1 cellular context compared by ENCODE assay signal in the genomic region with DNA sequence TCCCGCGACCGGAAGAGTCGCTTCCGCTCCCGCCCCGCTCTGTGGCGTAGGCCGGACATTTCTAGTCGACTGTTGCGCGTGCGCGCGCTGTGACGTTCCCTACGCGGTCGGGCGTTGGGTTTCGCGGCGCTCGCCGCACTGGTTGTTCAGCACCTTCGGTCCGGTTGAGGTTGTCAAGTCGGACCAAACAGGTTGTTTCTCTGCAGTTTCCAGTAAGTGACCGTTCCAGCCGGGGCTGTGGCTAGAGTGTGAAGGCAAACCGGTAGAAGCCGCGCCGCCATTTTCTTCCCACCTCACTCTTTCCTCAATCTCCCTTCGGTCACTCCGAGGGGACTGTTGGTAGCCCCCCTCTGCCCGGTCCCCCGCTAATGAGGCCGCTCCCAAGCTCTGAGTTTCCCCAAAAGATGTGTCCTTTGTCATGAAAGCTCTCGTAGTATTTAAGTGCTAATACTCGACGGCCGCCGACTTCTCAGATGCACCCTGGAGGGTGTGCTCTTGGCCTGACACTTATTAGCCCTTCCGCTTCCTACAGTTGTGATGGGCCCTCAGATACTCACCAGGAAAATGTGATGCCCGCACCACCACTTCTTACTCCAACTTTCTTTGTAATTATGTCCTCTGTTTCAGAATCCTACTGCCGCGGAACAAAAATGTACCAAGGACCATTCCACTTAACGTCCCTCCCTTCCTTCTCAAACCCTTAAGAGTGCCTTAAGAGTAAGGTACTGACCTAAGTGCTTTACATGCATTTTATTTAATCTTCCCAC.
TF ChIP-seq lines count a peak whose summit lies in the region.

No MANE protein-coding gene starts in this region.

TF ChIP-seq in K562, 482 proteins besides CTCF, POLR2A, EP300 and RAD21 (continued from another document):
- TF ChIP-seq, protein P1, sequence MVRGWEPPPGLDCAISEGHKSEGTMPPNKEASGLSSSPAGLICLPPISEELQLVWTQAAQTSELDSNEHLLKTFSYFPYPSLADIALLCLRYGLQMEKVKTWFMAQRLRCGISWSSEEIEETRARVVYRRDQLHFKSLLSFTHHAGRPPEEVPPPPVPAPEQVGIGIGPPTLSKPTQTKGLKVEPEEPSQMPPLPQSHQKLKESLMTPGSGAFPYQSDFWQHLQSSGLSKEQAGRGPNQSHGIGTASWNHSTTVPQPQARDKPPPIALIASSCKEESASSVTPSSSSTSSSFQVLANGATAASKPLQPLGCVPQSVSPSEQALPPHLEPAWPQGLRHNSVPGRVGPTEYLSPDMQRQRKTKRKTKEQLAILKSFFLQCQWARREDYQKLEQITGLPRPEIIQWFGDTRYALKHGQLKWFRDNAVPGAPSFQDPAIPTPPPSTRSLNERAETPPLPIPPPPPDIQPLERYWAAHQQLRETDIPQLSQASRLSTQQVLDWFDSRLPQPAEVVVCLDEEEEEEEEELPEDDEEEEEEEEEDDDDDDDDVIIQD (CRISPR knock-in tag; IDR thresholded peaks at IDR 0.05) = no peak
- TF ChIP-seq MYBL2 (IDR thresholded peaks at IDR 0.05; ENCODE audit: low read depth) (no peak), MYBL2 (CRISPR knock-in tag; IDR thresholded peaks at IDR 0.05; ENCODE audit: borderline replicate concordance) (no peak), ZNF583 (CRISPR knock-in tag; IDR thresholded peaks at IDR 0.05) (peak; percentile 45), GATAD2A (IDR thresholded peaks at IDR 0.05) (no peak; the same call in 1 of the 2 replicates)
- TF ChIP-seq, protein P2, sequence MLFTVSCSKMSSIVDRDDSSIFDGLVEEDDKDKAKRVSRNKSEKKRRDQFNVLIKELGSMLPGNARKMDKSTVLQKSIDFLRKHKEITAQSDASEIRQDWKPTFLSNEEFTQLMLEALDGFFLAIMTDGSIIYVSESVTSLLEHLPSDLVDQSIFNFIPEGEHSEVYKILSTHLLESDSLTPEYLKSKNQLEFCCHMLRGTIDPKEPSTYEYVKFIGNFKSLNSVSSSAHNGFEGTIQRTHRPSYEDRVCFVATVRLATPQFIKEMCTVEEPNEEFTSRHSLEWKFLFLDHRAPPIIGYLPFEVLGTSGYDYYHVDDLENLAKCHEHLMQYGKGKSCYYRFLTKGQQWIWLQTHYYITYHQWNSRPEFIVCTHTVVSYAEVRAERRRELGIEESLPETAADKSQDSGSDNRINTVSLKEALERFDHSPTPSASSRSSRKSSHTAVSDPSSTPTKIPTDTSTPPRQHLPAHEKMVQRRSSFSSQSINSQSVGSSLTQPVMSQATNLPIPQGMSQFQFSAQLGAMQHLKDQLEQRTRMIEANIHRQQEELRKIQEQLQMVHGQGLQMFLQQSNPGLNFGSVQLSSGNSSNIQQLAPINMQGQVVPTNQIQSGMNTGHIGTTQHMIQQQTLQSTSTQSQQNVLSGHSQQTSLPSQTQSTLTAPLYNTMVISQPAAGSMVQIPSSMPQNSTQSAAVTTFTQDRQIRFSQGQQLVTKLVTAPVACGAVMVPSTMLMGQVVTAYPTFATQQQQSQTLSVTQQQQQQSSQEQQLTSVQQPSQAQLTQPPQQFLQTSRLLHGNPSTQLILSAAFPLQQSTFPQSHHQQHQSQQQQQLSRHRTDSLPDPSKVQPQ (CRISPR knock-in tag; IDR thresholded peaks at IDR 0.05; ENCODE audit: borderline replicate concordance) = peak; percentile 40; the same call in 1 of the 2 replicates
- TF ChIP-seq, protein P3, sequence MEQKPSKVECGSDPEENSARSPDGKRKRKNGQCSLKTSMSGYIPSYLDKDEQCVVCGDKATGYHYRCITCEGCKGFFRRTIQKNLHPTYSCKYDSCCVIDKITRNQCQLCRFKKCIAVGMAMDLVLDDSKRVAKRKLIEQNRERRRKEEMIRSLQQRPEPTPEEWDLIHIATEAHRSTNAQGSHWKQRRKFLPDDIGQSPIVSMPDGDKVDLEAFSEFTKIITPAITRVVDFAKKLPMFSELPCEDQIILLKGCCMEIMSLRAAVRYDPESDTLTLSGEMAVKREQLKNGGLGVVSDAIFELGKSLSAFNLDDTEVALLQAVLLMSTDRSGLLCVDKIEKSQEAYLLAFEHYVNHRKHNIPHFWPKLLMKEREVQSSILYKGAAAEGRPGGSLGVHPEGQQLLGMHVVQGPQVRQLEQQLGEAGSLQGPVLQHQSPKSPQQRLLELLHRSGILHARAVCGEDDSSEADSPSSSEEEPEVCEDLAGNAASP (IDR thresholded peaks at IDR 0.05) = no peak
- TF ChIP-seq, protein P4, sequence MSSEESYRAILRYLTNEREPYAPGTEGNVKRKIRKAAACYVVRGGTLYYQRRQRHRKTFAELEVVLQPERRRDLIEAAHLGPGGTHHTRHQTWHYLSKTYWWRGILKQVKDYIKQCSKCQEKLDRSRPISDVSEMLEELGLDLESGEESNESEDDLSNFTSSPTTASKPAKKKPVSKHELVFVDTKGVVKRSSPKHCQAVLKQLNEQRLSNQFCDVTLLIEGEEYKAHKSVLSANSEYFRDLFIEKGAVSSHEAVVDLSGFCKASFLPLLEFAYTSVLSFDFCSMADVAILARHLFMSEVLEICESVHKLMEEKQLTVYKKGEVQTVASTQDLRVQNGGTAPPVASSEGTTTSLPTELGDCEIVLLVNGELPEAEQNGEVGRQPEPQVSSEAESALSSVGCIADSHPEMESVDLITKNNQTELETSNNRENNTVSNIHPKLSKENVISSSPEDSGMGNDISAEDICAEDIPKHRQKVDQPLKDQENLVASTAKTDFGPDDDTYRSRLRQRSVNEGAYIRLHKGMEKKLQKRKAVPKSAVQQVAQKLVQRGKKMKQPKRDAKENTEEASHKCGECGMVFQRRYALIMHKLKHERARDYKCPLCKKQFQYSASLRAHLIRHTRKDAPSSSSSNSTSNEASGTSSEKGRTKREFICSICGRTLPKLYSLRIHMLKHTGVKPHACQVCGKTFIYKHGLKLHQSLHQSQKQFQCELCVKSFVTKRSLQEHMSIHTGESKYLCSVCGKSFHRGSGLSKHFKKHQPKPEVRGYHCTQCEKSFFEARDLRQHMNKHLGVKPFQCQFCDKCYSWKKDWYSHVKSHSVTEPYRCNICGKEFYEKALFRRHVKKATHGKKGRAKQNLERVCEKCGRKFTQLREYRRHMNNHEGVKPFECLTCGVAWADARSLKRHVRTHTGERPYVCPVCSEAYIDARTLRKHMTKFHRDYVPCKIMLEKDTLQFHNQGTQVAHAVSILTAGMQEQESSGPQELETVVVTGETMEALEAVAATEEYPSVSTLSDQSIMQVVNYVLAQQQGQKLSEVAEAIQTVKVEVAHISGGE (CRISPR knock-in tag; IDR thresholded peaks at IDR 0.05) = peak in 1 of 3 experiments; percentile 88; a peak in 3 of 6 replicates
